ENCODE assay signal across 12 cellular contexts in genomic region chr16:88119881-88120280, GRCh38.
DNase-seq lines count a peak whose midpoint lies in the region; ATAC-seq and TF ChIP-seq lines count a peak whose summit lies in the region.
"Had no signal": no experiment of that assay in that cellular context is flagged by ENCODE, and none has a peak within 500 bp of the region (broad histone marks: within the 10 kb centered on the region; RNA-seq: fewer than 3 reads in every experiment).

No MANE protein-coding gene starts in this region.

- H3K36me3 ChIP-seq in BLaER1 treated with 17β-estradiol and CSF1 and Interleukin-3, amounts not matched to agents 10 nM and 100 nM, result no peaks in the 10 kb centered on the region
- no peaks in the 10 kb centered on the region for H3K36me3 ChIP-seq in trophoblast cell (ENCODE audit: control insufficient read depth in 1 of 2, insufficient read depth in 2 of 2, low read length in 2 of 2)
- H3K36me3 ChIP-seq: BLaER1 had no signal

- no peaks in the 10 kb centered on the region for H3K9me3 ChIP-seq in BLaER1 treated with 17β-estradiol and CSF1 and Interleukin-3, amounts not matched to agents 10 nM and 100 nM (replicated peaks in 1 of 11)
- H3K9me3 ChIP-seq in trophoblast cell (ENCODE audit: insufficient read depth, low read depth, low read length), result peaks cover 2% of the 10 kb centered on the region
- H3K9me3 ChIP-seq: BLaER1 had no signal

- H3K27ac Mint-ChIP-seq in HFFc6 (0 out of 2 replicates have a peak overlapping the region, but pooled peaks have one; percentile 88), chondrocyte (ENCODE audit: unreplicated experiment) (no peak overlapping the region), endothelial cell (ENCODE audit: unreplicated experiment) (no peak overlapping the region)
- no peak overlapping the region for H3K27ac Mint-ChIP-seq in effector memory CD8-positive, alpha-beta T cell
- no peak overlapping the region for H3K27ac Mint-ChIP-seq in stimulated activated naive B cell treated with anti-CD40 and anti-IgM and Interleukin-4, amounts not matched to agents 10 μg/mL and 1 μg/mL and 100 μg/mL, for 72 hours

- H2BK120ac ChIP-seq in trophoblast cell (ENCODE audit: insufficient read depth, low read length, poor library complexity), result no peak overlapping the region

- peak overlapping the region in 7 of 11 experiments; percentile 60 to 92 (median 82); a peak in 11 of 22 replicates for H3K4me2 ChIP-seq in BLaER1 treated with 17β-estradiol and CSF1 and Interleukin-3, amounts not matched to agents 10 nM and 100 nM
- H3K4me2 ChIP-seq in trophoblast cell (ENCODE audit: low read length), result no peak overlapping the region
- H3K4me2 ChIP-seq: BLaER1 had no signal

- H2AFZ ChIP-seq in trophoblast cell (ENCODE audit: insufficient read depth, low read length, poor library complexity), result no peak overlapping the region

- H3K9ac ChIP-seq in BLaER1 treated with 17β-estradiol and CSF1 and Interleukin-3, amounts not matched to agents 10 nM and 100 nM, result peak overlapping the region in 3 of 11 experiments; percentile 37 to 57 (median 53); a peak in 2 of 22 replicates
- no peak overlapping the region for H3K9ac ChIP-seq in trophoblast cell (ENCODE audit: low read length)
- H3K9ac ChIP-seq: BLaER1 had no signal

- no peak overlapping the region for H3K4me3 ChIP-seq in BLaER1 treated with 17β-estradiol and CSF1 and Interleukin-3, amounts not matched to agents 10 nM and 100 nM
- H3K4me3 ChIP-seq in trophoblast cell (ENCODE audit: low read depth, low read length), result no peak overlapping the region
- H3K4me3 ChIP-seq: BLaER1 had no signal

- no peak for ATAC-seq in effector memory CD8-positive, alpha-beta T cell (replicated peaks)
- ATAC-seq in stimulated activated naive B cell treated with anti-CD40 and anti-IgM and Interleukin-4, amounts not matched to agents 10 μg/mL and 1 μg/mL and 100 μg/mL, for 72 hours (replicated peaks), result no peak

- no peaks in the 10 kb centered on the region for H3K9me3 Mint-ChIP-seq in HFFc6
- no peaks in the 10 kb centered on the region for H3K9me3 Mint-ChIP-seq in chondrocyte (ENCODE audit: low read depth)
- no peaks in the 10 kb centered on the region for H3K9me3 Mint-ChIP-seq in effector memory CD8-positive, alpha-beta T cell
- no peaks in the 10 kb centered on the region for H3K9me3 Mint-ChIP-seq in endothelial cell (ENCODE audit: unreplicated experiment)
- H3K9me3 Mint-ChIP-seq in stimulated activated naive B cell treated with anti-CD40 and anti-IgM and Interleukin-4, amounts not matched to agents 10 μg/mL and 1 μg/mL and 100 μg/mL, for 72 hours, result peaks cover 2 to 7% of the 10 kb centered on the region in 2 donors

- no peak for DNase-seq in HFFc6
- DNase-seq in chondrocyte (ENCODE audit: low spot score), result peak; percentile 71
- no peak for DNase-seq in trophoblast cell
- DNase-seq in effector memory CD8-positive, alpha-beta T cell, result no peak
- no peak for DNase-seq in endothelial cell (ENCODE audit: low spot score)
- DNase-seq in stimulated activated naive B cell treated with anti-CD40 and anti-IgM and Interleukin-4, amounts not matched to agents 10 μg/mL and 1 μg/mL and 100 μg/mL, for 72 hours, result no peak
- DNase-seq: DMS153; NCI-H187; NK-92 treated with Interleukin-12 subunit alpha and Interleukin-12 subunit beta, amount 100 ng/mL, for 24 hours; OCI-M1 had no signal

- H3K27ac ChIP-seq in BLaER1 treated with 17β-estradiol and CSF1 and Interleukin-3, amounts not matched to agents 10 nM and 100 nM, result peak overlapping the region in 8 of 11 experiments; percentile 16 to 83 (median 68); a peak in 14 of 22 replicates
- no peak overlapping the region for H3K27ac ChIP-seq in trophoblast cell (ENCODE audit: low read depth, low read length)
- H3K27ac ChIP-seq: BLaER1 had no signal

- no peak overlapping the region for H2BK12ac ChIP-seq in trophoblast cell (ENCODE audit: low read length)

- H3K27me3 Mint-ChIP-seq in HFFc6 (ENCODE audit: insufficient read depth), result peaks cover 16% of the 10 kb centered on the region
- H3K27me3 Mint-ChIP-seq in chondrocyte (ENCODE audit: low read depth), result no peaks in the 10 kb centered on the region
- H3K27me3 Mint-ChIP-seq in effector memory CD8-positive, alpha-beta T cell, result peaks cover 8 to 35% of the 10 kb centered on the region in 2 donors
- peaks cover 10% of the 10 kb centered on the region for H3K27me3 Mint-ChIP-seq in endothelial cell (ENCODE audit: unreplicated experiment)
- peaks cover 15 to 33% of the 10 kb centered on the region in 2 donors for H3K27me3 Mint-ChIP-seq in stimulated activated naive B cell treated with anti-CD40 and anti-IgM and Interleukin-4, amounts not matched to agents 10 μg/mL and 1 μg/mL and 100 μg/mL, for 72 hours

- no peak overlapping the region for H3K4ac ChIP-seq in trophoblast cell (ENCODE audit: low read depth, low read length)

- H3K27me3 ChIP-seq in BLaER1 treated with 17β-estradiol and CSF1 and Interleukin-3, amounts not matched to agents 10 nM and 100 nM, result peaks cover 0 to 18% (median 6%) of the 10 kb centered on the region in 11 experiments; a peak in 10 of 22 replicates
- no peaks in the 10 kb centered on the region for H3K27me3 ChIP-seq in trophoblast cell (ENCODE audit: insufficient read depth, low read length)
- H3K27me3 ChIP-seq: BLaER1 had no signal

- no peak overlapping the region for H3K18ac ChIP-seq in trophoblast cell (ENCODE audit: low read length)

- no peak overlapping the region for H4K12ac ChIP-seq in trophoblast cell (ENCODE audit: low read depth, low read length)

- H4K8ac ChIP-seq in trophoblast cell (ENCODE audit: low read depth, low read length), result no peak overlapping the region

- no peaks in the 10 kb centered on the region for H3K79me2 ChIP-seq in trophoblast cell (ENCODE audit: control insufficient read depth, insufficient read depth, low read length, poor library complexity)

- H3K4me1 Mint-ChIP-seq in HFFc6 (ENCODE audit: low read depth), result peaks cover 17% of the 10 kb centered on the region
- peaks cover 34% of the 10 kb centered on the region for H3K4me1 Mint-ChIP-seq in chondrocyte (ENCODE audit: low read depth)
- no peaks in the 10 kb centered on the region for H3K4me1 Mint-ChIP-seq in effector memory CD8-positive, alpha-beta T cell (ENCODE audit: low read depth in 2 of 2)
- peaks cover 12% of the 10 kb centered on the region for H3K4me1 Mint-ChIP-seq in endothelial cell (ENCODE audit: unreplicated experiment)
- H3K4me1 Mint-ChIP-seq in stimulated activated naive B cell treated with anti-CD40 and anti-IgM and Interleukin-4, amounts not matched to agents 10 μg/mL and 1 μg/mL and 100 μg/mL, for 72 hours, result peaks cover 2 to 5% of the 10 kb centered on the region in 2 donors

- TF ChIP-seq CTCF in HFFc6 (IDR thresholded peaks at IDR 0.05) (no peak), chondrocyte (IDR thresholded peaks at IDR 0.05) (no peak), endothelial cell (IDR thresholded peaks at IDR 0.05; ENCODE audit: unreplicated experiment) (no peak)

- no peak overlapping the region for H3K4me3 Mint-ChIP-seq in HFFc6
- no peak overlapping the region for H3K4me3 Mint-ChIP-seq in chondrocyte (ENCODE audit: unreplicated experiment)
- no peak overlapping the region for H3K4me3 Mint-ChIP-seq in effector memory CD8-positive, alpha-beta T cell
- H3K4me3 Mint-ChIP-seq in endothelial cell (ENCODE audit: unreplicated experiment), result no peak overlapping the region
- no peak overlapping the region for H3K4me3 Mint-ChIP-seq in stimulated activated naive B cell treated with anti-CD40 and anti-IgM and Interleukin-4, amounts not matched to agents 10 μg/mL and 1 μg/mL and 100 μg/mL, for 72 hours

- no peaks in the 10 kb centered on the region for H3K36me3 Mint-ChIP-seq in HFFc6 (ENCODE audit: low read depth)
- no peaks in the 10 kb centered on the region for H3K36me3 Mint-ChIP-seq in chondrocyte (ENCODE audit: low read depth)
- no peaks in the 10 kb centered on the region for H3K36me3 Mint-ChIP-seq in effector memory CD8-positive, alpha-beta T cell (ENCODE audit: insufficient read depth)
- no peaks in the 10 kb centered on the region for H3K36me3 Mint-ChIP-seq in endothelial cell (ENCODE audit: low read depth, unreplicated experiment)
- no peaks in the 10 kb centered on the region for H3K36me3 Mint-ChIP-seq in stimulated activated naive B cell treated with anti-CD40 and anti-IgM and Interleukin-4, amounts not matched to agents 10 μg/mL and 1 μg/mL and 100 μg/mL, for 72 hours

- no peaks in the 10 kb centered on the region for H3K79me1 ChIP-seq in trophoblast cell (ENCODE audit: low read length)

- no peak overlapping the region for H3K14ac ChIP-seq in trophoblast cell (ENCODE audit: low read length)

- H2AK5ac ChIP-seq in trophoblast cell (ENCODE audit: low read length), result peak overlapping the region; percentile 47

- no peak overlapping the region for H3K23ac ChIP-seq in trophoblast cell (ENCODE audit: low read length)

- H2BK5ac ChIP-seq in trophoblast cell (ENCODE audit: low read depth, low read length, poor library complexity), result no peak overlapping the region

- peaks cover 27 to 56% (median 48%) of the 10 kb centered on the region in 10 experiments for H3K4me1 ChIP-seq in BLaER1 treated with 17β-estradiol and CSF1 and Interleukin-3, amounts not matched to agents 10 nM and 100 nM
- peaks cover 6 to 12% of the 10 kb centered on the region in 2 experiments for H3K4me1 ChIP-seq in trophoblast cell (ENCODE audit: control insufficient read depth in 1 of 2, insufficient read depth in 2 of 2, low read length in 2 of 2)

- no peaks in the 10 kb centered on the region for H4K20me1 ChIP-seq in BLaER1 treated with 17β-estradiol and CSF1 and Interleukin-3, amounts not matched to agents 10 nM and 100 nM
- H4K20me1 ChIP-seq: BLaER1 had no signal

- no CpG with 5 or more reads among the region's 17 CpGs for WGBS in trophoblast cell (ENCODE audit: extremely low coverage, insufficient coverage, insufficient read length)

- no peak overlapping the region for H4K91ac ChIP-seq in trophoblast cell (ENCODE audit: low read depth, low read length)
